Comparison of ENCODE assay signal across 1 cellular context in the genomic region with DNA sequence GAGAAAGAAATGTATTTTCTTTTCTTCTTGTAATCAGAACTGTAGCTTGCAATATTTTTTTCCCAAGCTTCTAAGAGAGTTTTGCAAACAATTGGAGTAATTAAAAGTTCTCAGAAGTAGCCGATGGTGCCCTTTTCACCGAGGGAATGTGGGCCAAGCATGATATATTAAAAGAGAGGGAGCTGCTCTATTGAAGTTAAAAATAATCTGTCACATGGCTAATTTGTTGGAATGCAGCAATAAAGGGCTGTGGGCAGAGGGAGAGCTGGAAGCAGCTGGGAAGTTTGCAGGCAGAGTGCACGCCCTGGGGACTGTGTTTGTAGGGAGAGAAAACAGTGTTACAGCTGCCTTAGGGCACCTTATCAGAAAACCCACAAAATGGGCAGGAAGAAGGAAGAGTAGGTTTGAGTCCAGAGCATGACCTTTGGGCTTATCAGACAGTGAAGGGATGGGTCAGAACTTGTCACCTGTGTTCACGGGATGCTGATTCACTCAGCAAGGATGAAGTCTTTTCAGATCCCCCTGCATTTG.
TF ChIP-seq lines count a peak whose summit lies in the region.

No MANE protein-coding gene starts in this region.

TF ChIP-seq in HepG2, 621 proteins besides CTCF, POLR2A, EP300 and RAD21 (continued from another document and continues in another):
- TF ChIP-seq, protein P1, sequence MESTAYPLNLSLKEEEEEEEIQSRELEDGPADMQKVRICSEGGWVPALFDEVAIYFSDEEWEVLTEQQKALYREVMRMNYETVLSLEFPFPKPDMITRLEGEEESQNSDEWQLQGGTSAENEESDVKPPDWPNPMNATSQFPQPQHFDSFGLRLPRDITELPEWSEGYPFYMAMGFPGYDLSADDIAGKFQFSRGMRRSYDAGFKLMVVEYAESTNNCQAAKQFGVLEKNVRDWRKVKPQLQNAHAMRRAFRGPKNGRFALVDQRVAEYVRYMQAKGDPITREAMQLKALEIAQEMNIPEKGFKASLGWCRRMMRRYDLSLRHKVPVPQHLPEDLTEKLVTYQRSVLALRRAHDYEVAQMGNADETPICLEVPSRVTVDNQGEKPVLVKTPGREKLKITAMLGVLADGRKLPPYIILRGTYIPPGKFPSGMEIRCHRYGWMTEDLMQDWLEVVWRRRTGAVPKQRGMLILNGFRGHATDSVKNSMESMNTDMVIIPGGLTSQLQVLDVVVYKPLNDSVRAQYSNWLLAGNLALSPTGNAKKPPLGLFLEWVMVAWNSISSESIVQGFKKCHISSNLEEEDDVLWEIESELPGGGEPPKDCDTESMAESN (CRISPR knock-in tag; conservative IDR thresholded peaks at IDR 0.05): 0 out of 2 replicates have a peak, but pooled peaks have one; percentile 43
- TF ChIP-seq KDM2A (CRISPR knock-in tag; IDR thresholded peaks at IDR 0.05; ENCODE audit: borderline replicate concordance, low read depth) (0 out of 2 replicates have a peak, but pooled peaks have one; percentile 26), FOXA1 (IDR thresholded peaks at IDR 0.05) (no peak), FOXA1 (CRISPR knock-in tag; IDR thresholded peaks at IDR 0.05) (peak; percentile 79), ELF4 (CRISPR knock-in tag; IDR thresholded peaks at IDR 0.05; ENCODE audit: borderline replicate concordance) (0 out of 2 replicates have a peak, but pooled peaks have one; percentile 67), ZEB1 (IDR thresholded peaks at IDR 0.05; ENCODE audit: insufficient replicate concordance, low read depth) (peak; percentile 34), ZNF446 (CRISPR knock-in tag; IDR thresholded peaks at IDR 0.05) (no peak), MEIS1 (CRISPR knock-in tag; IDR thresholded peaks at IDR 0.05; ENCODE audit: borderline replicate concordance) (peak; percentile 92), SP5 (CRISPR knock-in tag; IDR thresholded peaks at IDR 0.05; ENCODE audit: borderline replicate concordance, low read depth) (peak; percentile 87), KDM6A (CRISPR knock-in tag; IDR thresholded peaks at IDR 0.05; ENCODE audit: low read depth) (peak; percentile 59; the same call in 1 of the 2 replicates), MIER2 (CRISPR knock-in tag; IDR thresholded peaks at IDR 0.05) (peak; percentile 77), FOSL1 (CRISPR knock-in tag; IDR thresholded peaks at IDR 0.05; ENCODE audit: borderline replicate concordance) (peak; percentile 57; the same call in 1 of the 2 replicates), SAP130 (CRISPR knock-in tag; IDR thresholded peaks at IDR 0.05; ENCODE audit: low read depth) (peak; percentile 90), KMT2A (CRISPR knock-in tag; IDR thresholded peaks at IDR 0.05) (peak; percentile 85), RBFOX2 (IDR thresholded peaks at IDR 0.05; ENCODE audit: low read depth, low read length) (peak; percentile 64), JUN (CRISPR knock-in tag; IDR thresholded peaks at IDR 0.05) (peak; percentile 61; the same call in 1 of the 2 replicates), PITX1 (CRISPR knock-in tag; IDR thresholded peaks at IDR 0.05) (peak; percentile 82), SOX6 (IDR thresholded peaks at IDR 0.05) (no peak), SOX6 (CRISPR knock-in tag; IDR thresholded peaks at IDR 0.05) (peak; percentile 87), GTF3A (CRISPR knock-in tag; conservative IDR thresholded peaks at IDR 0.05) (no peak), FOXC1 (CRISPR knock-in tag; IDR thresholded peaks at IDR 0.05; ENCODE audit: borderline replicate concordance) (0 out of 2 replicates have a peak, but pooled peaks have one; percentile 23), ZNF614 (CRISPR knock-in tag; IDR thresholded peaks at IDR 0.05; ENCODE audit: borderline replicate concordance) (peak; percentile 96; the same call in 1 of the 2 replicates), POLR2G (IDR thresholded peaks at IDR 0.05; ENCODE audit: low read depth, low read length) (peak; percentile 78), HNF4G (IDR thresholded peaks at IDR 0.05; ENCODE audit: borderline replicate concordance, low read depth, low read length) (peak; percentile 92), HNF4G (CRISPR knock-in tag; IDR thresholded peaks at IDR 0.05; ENCODE audit: borderline replicate concordance, low read depth) (peak; percentile 95), MEIS2 (CRISPR knock-in tag; IDR thresholded peaks at IDR 0.05) (peak; percentile 69; the same call in 1 of the 2 replicates), NR2F6 (IDR thresholded peaks at IDR 0.05) (peak; percentile 89), NR2F6 (CRISPR knock-in tag; IDR thresholded peaks at IDR 0.05) (peak; percentile 96), KMT2B (CRISPR knock-in tag; IDR thresholded peaks at IDR 0.05) (peak; percentile 66; the same call in 1 of the 2 replicates), ZNF451 (CRISPR knock-in tag; IDR thresholded peaks at IDR 0.05) (no peak), HOXA3 (CRISPR knock-in tag; IDR thresholded peaks at IDR 0.05) (peak; percentile 85), ZNF501 (CRISPR knock-in tag; IDR thresholded peaks at IDR 0.05) (peak; percentile 65), THYN1 (CRISPR knock-in tag; IDR thresholded peaks at IDR 0.05; ENCODE audit: borderline replicate concordance, low read depth) (0 out of 2 replicates have a peak, but pooled peaks have one; percentile 74), ZNF766 (CRISPR knock-in tag; IDR thresholded peaks at IDR 0.05; ENCODE audit: borderline replicate concordance) (peak; percentile 68; the same call in 1 of the 2 replicates), CCAR2 (optimal IDR thresholded peaks at IDR 0.05; ENCODE audit: low read depth, low read length) (peak; percentile 19)
- TF ChIP-seq, protein P2, sequence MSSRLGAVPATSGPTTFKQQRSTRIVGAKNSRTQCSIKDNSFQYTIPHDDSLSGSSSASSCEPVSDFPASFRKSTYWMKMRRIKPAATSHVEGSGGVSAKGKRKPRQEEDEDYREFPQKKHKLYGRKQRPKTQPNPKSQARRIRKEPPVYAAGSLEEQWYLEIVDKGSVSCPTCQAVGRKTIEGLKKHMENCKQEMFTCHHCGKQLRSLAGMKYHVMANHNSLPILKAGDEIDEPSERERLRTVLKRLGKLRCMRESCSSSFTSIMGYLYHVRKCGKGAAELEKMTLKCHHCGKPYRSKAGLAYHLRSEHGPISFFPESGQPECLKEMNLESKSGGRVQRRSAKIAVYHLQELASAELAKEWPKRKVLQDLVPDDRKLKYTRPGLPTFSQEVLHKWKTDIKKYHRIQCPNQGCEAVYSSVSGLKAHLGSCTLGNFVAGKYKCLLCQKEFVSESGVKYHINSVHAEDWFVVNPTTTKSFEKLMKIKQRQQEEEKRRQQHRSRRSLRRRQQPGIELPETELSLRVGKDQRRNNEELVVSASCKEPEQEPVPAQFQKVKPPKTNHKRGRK (CRISPR knock-in tag; IDR thresholded peaks at IDR 0.05): no peak
- TF ChIP-seq, protein P3, sequence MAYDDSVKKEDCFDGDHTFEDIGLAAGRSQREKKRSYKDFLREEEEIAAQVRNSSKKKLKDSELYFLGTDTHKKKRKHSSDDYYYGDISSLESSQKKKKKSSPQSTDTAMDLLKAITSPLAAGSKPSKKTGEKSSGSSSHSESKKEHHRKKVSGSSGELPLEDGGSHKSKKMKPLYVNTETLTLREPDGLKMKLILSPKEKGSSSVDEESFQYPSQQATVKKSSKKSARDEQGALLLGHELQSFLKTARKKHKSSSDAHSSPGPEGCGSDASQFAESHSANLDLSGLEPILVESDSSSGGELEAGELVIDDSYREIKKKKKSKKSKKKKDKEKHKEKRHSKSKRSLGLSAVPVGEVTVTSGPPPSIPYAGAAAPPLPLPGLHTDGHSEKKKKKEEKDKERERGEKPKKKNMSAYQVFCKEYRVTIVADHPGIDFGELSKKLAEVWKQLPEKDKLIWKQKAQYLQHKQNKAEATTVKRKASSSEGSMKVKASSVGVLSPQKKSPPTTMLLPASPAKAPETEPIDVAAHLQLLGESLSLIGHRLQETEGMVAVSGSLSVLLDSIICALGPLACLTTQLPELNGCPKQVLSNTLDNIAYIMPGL (CRISPR knock-in tag; IDR thresholded peaks at IDR 0.05; ENCODE audit: borderline replicate concordance in 1 of 2, low read depth in 1 of 2): peak; percentile 37 to 47; a peak in 2 of 4 replicates
- TF ChIP-seq, protein P4, sequence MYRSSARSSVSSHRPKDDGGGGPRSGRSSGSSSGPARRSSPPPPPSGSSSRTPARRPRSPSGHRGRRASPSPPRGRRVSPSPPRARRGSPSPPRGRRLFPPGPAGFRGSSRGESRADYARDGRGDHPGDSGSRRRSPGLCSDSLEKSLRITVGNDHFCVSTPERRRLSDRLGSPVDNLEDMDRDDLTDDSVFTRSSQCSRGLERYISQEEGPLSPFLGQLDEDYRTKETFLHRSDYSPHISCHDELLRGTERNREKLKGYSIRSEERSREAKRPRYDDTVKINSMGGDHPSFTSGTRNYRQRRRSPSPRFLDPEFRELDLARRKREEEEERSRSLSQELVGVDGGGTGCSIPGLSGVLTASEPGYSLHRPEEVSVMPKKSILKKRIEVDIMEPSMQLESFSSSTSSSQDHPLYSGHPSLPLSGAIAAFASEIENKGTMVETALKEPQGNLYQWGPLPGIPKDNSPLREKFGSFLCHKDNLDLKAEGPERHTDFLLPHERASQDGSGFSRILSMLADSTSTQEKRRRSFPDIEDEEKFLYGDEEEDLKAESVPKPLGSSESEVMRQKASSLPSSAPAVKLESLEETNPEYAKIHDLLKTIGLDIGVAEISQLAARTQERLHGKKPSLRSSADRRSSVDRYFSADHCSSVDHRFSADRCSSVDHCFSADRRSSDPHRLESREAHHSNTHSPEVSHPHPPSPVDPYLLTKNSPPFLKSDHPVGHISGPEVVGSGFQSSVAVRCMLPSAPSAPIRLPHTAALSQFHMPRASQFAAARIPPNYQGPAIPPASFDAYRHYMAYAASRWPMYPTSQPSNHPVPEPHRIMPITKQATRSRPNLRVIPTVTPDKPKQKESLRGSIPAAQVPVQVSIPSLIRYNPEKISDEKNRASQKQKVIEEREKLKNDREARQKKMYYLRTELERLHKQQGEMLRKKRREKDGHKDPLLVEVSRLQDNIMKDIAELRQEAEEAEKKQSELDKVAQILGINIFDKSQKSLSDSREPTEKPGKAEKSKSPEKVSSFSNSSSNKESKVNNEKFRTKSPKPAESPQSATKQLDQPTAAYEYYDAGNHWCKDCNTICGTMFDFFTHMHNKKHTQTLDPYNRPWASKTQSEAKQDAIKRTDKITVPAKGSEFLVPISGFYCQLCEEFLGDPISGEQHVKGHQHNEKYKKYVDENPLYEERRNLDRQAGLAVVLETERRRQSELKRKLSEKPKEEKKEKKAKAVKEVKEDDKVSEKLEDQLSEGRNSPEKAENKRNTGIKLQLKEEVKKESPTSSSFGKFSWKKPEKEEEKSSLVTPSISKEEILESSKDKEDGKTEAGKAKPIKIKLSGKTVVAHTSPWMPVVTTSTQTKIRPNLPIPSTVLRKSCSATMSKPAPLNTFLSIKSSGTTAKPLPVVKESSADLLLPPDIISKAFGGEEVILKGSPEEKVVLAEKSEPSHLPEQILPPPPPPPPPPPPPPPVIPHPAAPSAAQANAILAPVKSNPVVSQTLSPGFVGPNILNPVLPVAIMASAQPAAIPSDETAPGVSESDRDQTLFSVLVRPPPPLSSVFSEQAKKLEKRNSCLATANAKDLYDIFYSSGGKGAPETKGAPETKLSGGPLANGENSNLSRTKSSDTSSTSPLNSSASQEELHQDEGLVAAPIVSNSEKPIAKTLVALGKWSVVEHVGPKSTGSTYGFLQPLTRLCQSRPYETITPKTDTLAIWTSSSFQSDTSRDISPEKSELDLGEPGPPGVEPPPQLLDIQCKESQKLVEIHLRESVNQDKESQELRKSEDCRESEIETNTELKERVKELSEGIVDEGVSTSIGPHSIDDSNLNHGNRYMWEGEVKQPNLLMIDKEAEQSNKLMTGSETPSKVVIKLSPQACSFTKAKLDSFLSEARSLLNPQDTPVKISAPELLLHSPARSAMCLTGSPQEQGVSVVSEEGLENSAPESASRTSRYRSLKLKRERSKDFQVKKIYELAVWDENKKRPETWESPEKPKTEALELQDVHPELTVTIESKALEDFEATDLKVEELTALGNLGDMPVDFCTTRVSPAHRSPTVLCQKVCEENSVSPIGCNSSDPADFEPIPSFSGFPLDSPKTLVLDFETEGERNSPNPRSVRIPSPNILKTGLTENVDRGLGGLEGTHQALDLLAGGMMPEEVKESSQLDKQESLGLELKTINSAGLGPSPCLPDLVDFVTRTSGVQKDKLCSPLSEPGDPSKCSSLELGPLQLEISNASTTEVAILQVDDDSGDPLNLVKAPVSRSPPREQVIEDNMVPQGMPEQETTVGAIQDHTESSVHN (CRISPR knock-in tag; IDR thresholded peaks at IDR 0.05): no peak
- TF ChIP-seq, protein P5, sequence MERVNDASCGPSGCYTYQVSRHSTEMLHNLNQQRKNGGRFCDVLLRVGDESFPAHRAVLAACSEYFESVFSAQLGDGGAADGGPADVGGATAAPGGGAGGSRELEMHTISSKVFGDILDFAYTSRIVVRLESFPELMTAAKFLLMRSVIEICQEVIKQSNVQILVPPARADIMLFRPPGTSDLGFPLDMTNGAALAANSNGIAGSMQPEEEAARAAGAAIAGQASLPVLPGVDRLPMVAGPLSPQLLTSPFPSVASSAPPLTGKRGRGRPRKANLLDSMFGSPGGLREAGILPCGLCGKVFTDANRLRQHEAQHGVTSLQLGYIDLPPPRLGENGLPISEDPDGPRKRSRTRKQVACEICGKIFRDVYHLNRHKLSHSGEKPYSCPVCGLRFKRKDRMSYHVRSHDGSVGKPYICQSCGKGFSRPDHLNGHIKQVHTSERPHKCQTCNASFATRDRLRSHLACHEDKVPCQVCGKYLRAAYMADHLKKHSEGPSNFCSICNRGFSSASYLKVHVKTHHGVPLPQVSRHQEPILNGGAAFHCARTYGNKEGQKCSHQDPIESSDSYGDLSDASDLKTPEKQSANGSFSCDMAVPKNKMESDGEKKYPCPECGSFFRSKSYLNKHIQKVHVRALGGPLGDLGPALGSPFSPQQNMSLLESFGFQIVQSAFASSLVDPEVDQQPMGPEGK (CRISPR knock-in tag; IDR thresholded peaks at IDR 0.05): peak; percentile 78
- TF ChIP-seq, protein P6, sequence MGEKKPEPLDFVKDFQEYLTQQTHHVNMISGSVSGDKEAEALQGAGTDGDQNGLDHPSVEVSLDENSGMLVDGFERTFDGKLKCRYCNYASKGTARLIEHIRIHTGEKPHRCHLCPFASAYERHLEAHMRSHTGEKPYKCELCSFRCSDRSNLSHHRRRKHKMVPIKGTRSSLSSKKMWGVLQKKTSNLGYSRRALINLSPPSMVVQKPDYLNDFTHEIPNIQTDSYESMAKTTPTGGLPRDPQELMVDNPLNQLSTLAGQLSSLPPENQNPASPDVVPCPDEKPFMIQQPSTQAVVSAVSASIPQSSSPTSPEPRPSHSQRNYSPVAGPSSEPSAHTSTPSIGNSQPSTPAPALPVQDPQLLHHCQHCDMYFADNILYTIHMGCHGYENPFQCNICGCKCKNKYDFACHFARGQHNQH (CRISPR knock-in tag; IDR thresholded peaks at IDR 0.05): peak; percentile 87
